Comparison of ENCODE assay signal across 9 cellular contexts in the genomic region with DNA sequence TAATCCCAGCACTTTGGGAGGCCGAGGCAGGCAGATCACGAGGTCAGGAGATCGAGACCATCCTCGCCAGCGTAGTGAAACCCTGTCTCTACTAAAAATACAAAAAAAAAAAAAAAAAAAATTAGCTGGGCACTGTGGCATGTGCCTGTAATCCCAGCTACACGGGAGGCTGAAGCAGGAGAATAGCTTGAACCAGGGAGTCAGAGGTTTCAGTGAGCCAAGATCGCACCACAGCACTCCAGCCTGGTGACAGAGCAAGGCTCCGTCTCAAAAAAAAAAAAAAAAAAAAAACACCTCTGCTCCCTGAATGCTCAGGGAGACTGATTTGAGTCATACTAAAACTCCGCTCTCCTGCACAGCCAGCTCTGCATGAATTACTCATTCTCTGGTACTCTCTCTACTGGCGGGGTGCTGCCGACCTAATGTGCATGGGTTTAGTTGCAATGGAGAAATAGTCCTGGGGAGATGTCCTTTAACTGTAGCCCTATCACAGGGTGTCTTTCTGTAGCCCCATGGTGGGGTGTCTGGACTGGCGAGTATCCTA. TPM values are rescaled to one million over a fixed set of nuclear protein-coding genes. Genes with fewer than 3 reads are reported as not detected.
DNase-seq lines count a peak whose midpoint lies in the region; ATAC-seq, FAIRE-seq and TF ChIP-seq lines count a peak whose summit lies in the region.
"Not testable (repeated sequence)": the region's sequence is repeated elsewhere in the genome, so short reads cannot be mapped to it uniquely, and the experiment has no call there.
"Had no signal": no experiment of that assay in that cellular context is flagged by ENCODE, and none has a peak within 500 bp of the region (broad histone marks: within the 10 kb centered on the region; RNA-seq: fewer than 3 reads in every experiment).

No MANE protein-coding gene starts in this region.

- not testable (repeated sequence) for H2BK15ac ChIP-seq in IMR-90 (ENCODE audit: low read depth, low read length)

- not testable (repeated sequence) for TF ChIP-seq POLR2A in IMR-90 (IDR thresholded peaks at IDR 0.05; ENCODE audit: low read depth, low read length)

- not testable (repeated sequence) for H3K79me1 ChIP-seq in IMR-90 (ENCODE audit: low read depth in 1 of 2, low read length in 2 of 2)

- H3K14ac ChIP-seq in IMR-90 (replicated peaks; ENCODE audit: low read depth, low read length): 0 out of 2 replicates have a peak overlapping the region, but pooled peaks have one; percentile 39

- peak overlapping the region; percentile 8 to 50; a peak in 3 of 4 replicates for H4K8ac ChIP-seq in IMR-90 (ENCODE audit: low read depth in 2 of 2, low read length in 2 of 2)

- H3K4ac ChIP-seq in IMR-90 (ENCODE audit: low read depth, low read length): peak overlapping the region; percentile 48

- 0 out of 2 replicates have a peak overlapping the region, but pooled peaks have one; percentile 22 for H3K56ac ChIP-seq in IMR-90 (ENCODE audit: extremely low read depth, insufficient read depth, low read length)

- not testable (repeated sequence) for H3K27me3 ChIP-seq in IMR-90 (ENCODE audit: control insufficient read depth, insufficient read depth, low read length); keratinocyte (ENCODE audit: control insufficient read depth, extremely low read depth, insufficient read depth, low read length)

- dilution Hi-C loops in IMR-90 (cut with HindIII; ENCODE audit: low sequenced_read_pairs, unreplicated experiment): loop anchor here (25.0 kb wide), 1 partner anchor 91 kb away; no protein-coding TSS in a partner anchor
- dilution Hi-C loops in keratinocyte (cut with MboI; ENCODE audit: extremely low pct_ligation_motif_present, low sequenced_read_pairs): not testable (repeated sequence)

- not testable (repeated sequence) for H3K9ac ChIP-seq in IMR-90 (ENCODE audit: low read depth, low read length); keratinocyte (ENCODE audit: control insufficient read depth, extremely low read depth, insufficient read depth, low read length)

- not testable (repeated sequence) for H3K23ac ChIP-seq in IMR-90 (ENCODE audit: low read depth, low read length)

- H3K4me3 ChIP-seq in IMR-90 (ENCODE audit: insufficient read depth, low read depth, low read length); keratinocyte (ENCODE audit: control insufficient read depth in 2 of 3, extremely low read depth in 1 of 3, insufficient read depth in 2 of 3, low read depth in 1 of 3, low read length in 3 of 3): not testable (repeated sequence)

- H4K91ac ChIP-seq in IMR-90 (ENCODE audit: insufficient read depth, low read depth, low read length): peak overlapping the region; percentile 52

- BruUV-seq in IMR-90 (replicated peaks; lab: Mats Ljungman, UMichigan): not testable (repeated sequence)

- intact Hi-C loops in IMR-90 (cut with micrococcal nuclease): not testable (repeated sequence)

- FAIRE-seq in GM18507 (lab: Jason Lieb, UNC): peak; percentile 76
- not testable (repeated sequence) for FAIRE-seq in keratinocyte (lab: Jason Lieb, UNC)

- WGBS in IMR-90 (ENCODE audit: extremely low coverage in 2 of 2, insufficient read length in 1 of 2), 2 experiments: 100% methylated on average over 3 of the region's 12 CpGs; no CpG with 5 or more reads in 1 of the 2 experiments

- H2AFZ ChIP-seq in IMR-90 (replicated peaks; ENCODE audit: low read length, poor library complexity): peak overlapping the region; percentile 63
- H2AFZ ChIP-seq in keratinocyte (ENCODE audit: control insufficient read depth, low read length): not testable (repeated sequence)

- peak; percentile 69 for ATAC-seq in GM21515 (IDR thresholded peaks at IDR 0.05; ENCODE audit: unreplicated experiment)
- peak; percentile 89 for ATAC-seq in HG02870 (IDR thresholded peaks at IDR 0.05; ENCODE audit: unreplicated experiment)
- ATAC-seq in IMR-90 (ENCODE audit: low read depth): peak; percentile 70
- peak; percentile 75 to 80 for ATAC-seq in activated CD4-positive, CD25-positive, alpha-beta regulatory T cell treated with anti-CD3 and anti-CD28 coated beads, Interleukin-2, amount 50 U/mL, for 24 hours
- peak; percentile 73 for ATAC-seq in stimulated activated naive CD8-positive, alpha-beta T cell treated with anti-CD3 and anti-CD28 coated beads, Interleukin-15, Interleukin-2, amounts not matched to agents 100 U/mL and 50 U/mL, for 24 hours

- 0 out of 2 replicates have a peak, but pooled peaks have one; percentile 2 for TF ChIP-seq RAD21 in IMR-90 (IDR thresholded peaks at IDR 0.05; ENCODE audit: low read length)

- in situ Hi-C loops in IMR-90 (cut with MboI; ENCODE audit: low sequenced_read_pairs): not testable (repeated sequence)

- not testable (repeated sequence) for H3K18ac ChIP-seq in IMR-90 (ENCODE audit: low read depth, low read length)

- H3K9me1 ChIP-seq in IMR-90 (ENCODE audit: insufficient read depth, low read length); keratinocyte (ENCODE audit: control insufficient read depth, extremely low read depth, insufficient read depth, low read length): not testable (repeated sequence)

- H2BK20ac ChIP-seq in IMR-90 (ENCODE audit: low read depth, low read length): peak overlapping the region; percentile 40

- H3K36me3 ChIP-seq in IMR-90 (ENCODE audit: control insufficient read depth, insufficient read depth, low read length); keratinocyte (ENCODE audit: control insufficient read depth in 2 of 2, extremely low read depth in 1 of 2, insufficient read depth in 2 of 2, low read length in 2 of 2): not testable (repeated sequence)

- TF ChIP-seq CTCF in IMR-90 (conservative IDR thresholded peaks at IDR 0.05; ENCODE audit: low read depth, low read length); keratinocyte (optimal IDR thresholded peaks at IDR 0.05 in 1 of 3, IDR thresholded peaks at IDR 0.05 in 1 of 3, conservative IDR thresholded peaks at IDR 0.05 in 1 of 3; ENCODE audit: extremely low read depth in 1 of 3, insufficient read depth in 2 of 3, low read length in 3 of 3): not testable (repeated sequence)

- H3K27ac ChIP-seq in IMR-90 (ENCODE audit: insufficient read depth, low read length) (0 out of 2 replicates have a peak overlapping the region, but pooled peaks have one; percentile 9), keratinocyte (ENCODE audit: control insufficient read depth, insufficient read depth, low read length) (peak overlapping the region; percentile 36)

- peak overlapping the region; percentile 42 for H2BK120ac ChIP-seq in IMR-90 (ENCODE audit: low read depth, low read length)

- CTCF ChIA-PET in IMR-90 (lab: Yijun Ruan, JAX): interaction anchor here (3.4 kb wide), 1 partner anchor 16 kb away, joined by 13 read pairs; no protein-coding TSS in a partner anchor

- peak overlapping the region; percentile 64 for H2BK5ac ChIP-seq in IMR-90 (ENCODE audit: low read depth, low read length, poor library complexity, severe bottlenecking)

- POLR2A ChIA-PET in IMR-90 (lab: Charles Lee; ENCODE audit: unreplicated experiment): interaction anchor here (0.5 to 0.7 kb wide), 2 partner anchors 12 to 59 kb away, joined by 5 to 11 read pairs; no protein-coding TSS in a partner anchor

- peak overlapping the region; percentile 59 for H2AK9ac ChIP-seq in IMR-90 (replicated peaks; ENCODE audit: low read depth, low read length, poor library complexity)

- DNase-seq in GM18507 (ENCODE audit: extremely low spot score, insufficient read length, low read depth); stimulated activated naive CD8-positive, alpha-beta T cell treated with anti-CD3 and anti-CD28 coated beads, Interleukin-15, Interleukin-2, amounts not matched to agents 100 U/mL and 50 U/mL, for 24 hours: not testable (repeated sequence)
- DNase-seq in IMR-90 (peak; percentile 90), astrocyte of the hippocampus (ENCODE audit: low read depth, low spot score) (peak; percentile 76), keratinocyte (ENCODE audit: low read depth, low spot score) (peak; percentile 49)

- H3K79me2 ChIP-seq in keratinocyte (ENCODE audit: control insufficient read depth, insufficient read depth, low read length): not testable (repeated sequence)

- H4K20me1 ChIP-seq in IMR-90 (ENCODE audit: insufficient read depth, low read length); keratinocyte (ENCODE audit: control insufficient read depth, extremely low read depth, insufficient read depth, low read length): not testable (repeated sequence)

- not testable (repeated sequence) for H3K9me3 ChIP-seq in IMR-90 (ENCODE audit: control insufficient read depth, insufficient read depth, low read length); keratinocyte (ENCODE audit: control insufficient read depth, low read depth, low read length)

- peak overlapping the region; percentile 35; the same call in 1 of the 2 replicates for H2AK5ac ChIP-seq in IMR-90 (ENCODE audit: low read depth, low read length)

- H4K5ac ChIP-seq in IMR-90 (ENCODE audit: low read depth, low read length): 0 out of 2 replicates have a peak overlapping the region, but pooled peaks have one; percentile 23

- H3K4me2 ChIP-seq in IMR-90 (ENCODE audit: low read depth, low read length); keratinocyte (ENCODE audit: control insufficient read depth, extremely low read depth, insufficient read depth, low read depth, low read length): not testable (repeated sequence)

- H3K4me1 ChIP-seq in IMR-90 (ENCODE audit: control insufficient read depth, insufficient read depth, low read length): not testable (repeated sequence)
- peaks cover 21% of the 10 kb centered on the region for H3K4me1 ChIP-seq in keratinocyte (ENCODE audit: control insufficient read depth, extremely low read depth, insufficient read depth, low read length)

RNA-seq across cellular contexts. Expression of a gene that starts 7.8 kb away (rescaled TPM):
- total RNA-seq in IMR-90 (2012; rRNA removed): 201 and 232 TPM in 2 replicates
- polyA plus RNA-seq in IMR-90 (2012; rRNA removed) (1,813 and 1,912 TPM in 2 replicates), keratinocyte (55.3 to 107 TPM (median 85.1 TPM) in 3 replicates)
- 1,025 and 2,261 TPM in 2 replicates for polyA plus RNA-seq in IMR-90 (2012; cell fraction: cytosol; rRNA removed)
- 2,334 and 3,578 TPM in 2 replicates for polyA plus RNA-seq in IMR-90 (2012; cell fraction: nucleus; rRNA removed; ENCODE audit: low replicate concordance)
- polyA plus RNA-seq in keratinocyte (2011; ENCODE audit: low read depth): 72.7 TPM
- polyA plus RNA-seq in keratinocyte (2011; cell fraction: cytosol; rRNA removed): 42.4 and 64.9 TPM in 2 replicates
- polyA plus RNA-seq in keratinocyte (2011; cell fraction: nucleus; rRNA removed): 226 and 275 TPM in 2 replicates
- polyA plus RNA-seq in keratinocyte (2012; ENCODE audit: low replicate concordance): 71.2 and 126 TPM in 2 replicates
- polyA minus RNA-seq in keratinocyte: 62.5 to 78.0 TPM (median 74.5 TPM) in 3 replicates
- 74.8 TPM for polyA minus RNA-seq in keratinocyte (2011; cell fraction: cytosol; rRNA and poly(A)+ RNA removed)
- polyA minus RNA-seq in keratinocyte (2011; cell fraction: nucleus; rRNA and poly(A)+ RNA removed): 107 and 168 TPM in 2 replicates

RNA-seq across cellular contexts. Expression of a gene that starts 25.6 kb away (rescaled TPM):
- total RNA-seq in IMR-90 (2012; rRNA removed): 4.4 and 5.9 TPM in 2 replicates
- 28.6 and 30.8 TPM in 2 replicates for polyA plus RNA-seq in IMR-90 (2012; rRNA removed)
- polyA plus RNA-seq in IMR-90 (2012; cell fraction: cytosol; rRNA removed): 22.4 and 24.0 TPM in 2 replicates
- 247 and 404 TPM in 2 replicates for polyA plus RNA-seq in IMR-90 (2012; cell fraction: nucleus; rRNA removed; ENCODE audit: low replicate concordance)
- polyA plus RNA-seq in keratinocyte: 1.4 to 2.2 TPM (median 1.4 TPM) in 3 replicates
- 2.4 TPM for polyA plus RNA-seq in keratinocyte (2011; ENCODE audit: low read depth)
- 0.47 and 0.87 TPM in 2 replicates for polyA plus RNA-seq in keratinocyte (2011; cell fraction: cytosol; rRNA removed)
- polyA plus RNA-seq in keratinocyte (2011; cell fraction: nucleus; rRNA removed): 4.2 and 6.1 TPM in 2 replicates
- 2.1 and 5.0 TPM in 2 replicates for polyA plus RNA-seq in keratinocyte (2012; ENCODE audit: low replicate concordance)
- 0.43 to 0.66 TPM (median 0.61 TPM) in 3 replicates for polyA minus RNA-seq in keratinocyte
- polyA minus RNA-seq in keratinocyte (2011; cell fraction: cytosol; rRNA and poly(A)+ RNA removed): not detected
- 1.6 and 2.2 TPM in 2 replicates for polyA minus RNA-seq in keratinocyte (2011; cell fraction: nucleus; rRNA and poly(A)+ RNA removed)
- total RNA-seq: HepG2 had no signal
